ENCODE assay signal across 23 cellular contexts in the genomic region with DNA sequence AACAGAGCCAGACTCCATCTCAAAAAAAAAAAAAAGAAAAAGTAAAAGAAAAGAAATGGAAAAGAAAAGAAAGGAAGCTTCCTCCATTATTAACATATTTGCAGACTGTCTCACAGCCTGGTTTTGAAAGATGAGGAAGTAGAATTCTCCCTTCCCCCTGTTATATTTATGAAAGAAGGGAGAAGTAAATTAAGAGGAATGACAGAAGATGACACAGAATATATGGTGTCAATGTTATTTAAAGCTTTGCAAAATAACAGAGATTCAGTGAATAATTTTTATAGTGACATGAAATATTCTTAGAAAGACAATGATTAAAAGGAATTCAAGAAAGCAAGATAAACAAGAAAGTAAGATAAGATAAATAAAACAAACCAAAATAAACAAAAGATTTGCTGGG.
"Had no signal": no experiment of that assay in that cellular context is flagged by ENCODE, and none has a peak within 500 bp of the region (broad histone marks: within the 10 kb centered on the region; RNA-seq: fewer than 3 reads in every experiment).

No MANE protein-coding gene starts in this region.

- DNase-seq: activated CD4-positive, alpha-beta T cell treated with anti-CD3 and anti-CD28 coated beads, Interleukin-2, amount 10 ng/mL, durations not matched to agents 7 days and 5 days; activated CD4-positive, CD25-positive, alpha-beta regulatory T cell treated with anti-CD3 and anti-CD28 coated beads, Interleukin-2, amount 50 U/mL, for 72 hours; activated CD8-positive, alpha-beta T cell treated with anti-CD3 and anti-CD28 coated beads, Interleukin-2, amount 10 ng/mL, durations not matched to agents 7 days and 5 days; activated gamma-delta T cell; activated naive CD4-positive, alpha-beta T cell treated with anti-CD3 and anti-CD28 coated beads, Interleukin-2, amount 50 U/mL, for 16 hours; activated naive CD8-positive, alpha-beta T cell treated with anti-CD3 and anti-CD28 coated beads, Interleukin-2, amount 50 U/mL, for 24 hours; cortex of kidney; endodermal cell; esophagus squamous epithelium; gastrocnemius medialis; hippocampal formation; kidney glomerular epithelial cell; left lung; mammary epithelial cell; natural killer cell; retina; sigmoid colon; stimulated activated CD4-positive, alpha-beta T cell treated with anti-CD3 and anti-CD28 coated beads, Interleukin-15, amount 100 ng/mL, for 24 hours; stimulated activated CD8-positive, alpha-beta memory T cell treated with anti-CD3 and anti-CD28 coated beads, Interleukin-4, amount 100 ng/mL, for 48 hours; stimulated activated naive B cell treated with anti-CD40 and anti-IgM and Interleukin-4, amounts not matched to agents 10 μg/mL and 1 μg/mL and 100 μg/mL, for 72 hours; WERI-Rb-1 had no signal

- H3K4me3 ChIP-seq: esophagus squamous epithelium, gastrocnemius medialis, left lung, sigmoid colon, smooth muscle cell, vagina had no signal

- H3K9me3 ChIP-seq: esophagus squamous epithelium, gastrocnemius medialis, left lung, sigmoid colon, vagina had no signal

- H3K27me3 ChIP-seq: esophagus squamous epithelium, gastrocnemius medialis, left lung, sigmoid colon, vagina had no signal

- H3K36me3 ChIP-seq: esophagus squamous epithelium, gastrocnemius medialis, left lung, sigmoid colon, vagina, WERI-Rb-1 had no signal

- H3K27ac ChIP-seq: esophagus squamous epithelium, gastrocnemius medialis, left lung, sigmoid colon, vagina, WERI-Rb-1 had no signal

- ATAC-seq: activated CD8-positive, alpha-beta T cell treated with anti-CD3 and anti-CD28 coated beads, Interleukin-2, amount 10 ng/mL, durations not matched to agents 7 days and 5 days; activated naive CD8-positive, alpha-beta T cell treated with anti-CD3 and anti-CD28 coated beads, Interleukin-2, amount 50 U/mL, for 24 hours; gastrocnemius medialis; left lung; natural killer cell; stimulated activated naive B cell treated with anti-CD40 and anti-IgM and Interleukin-4, amounts not matched to agents 10 μg/mL and 1 μg/mL and 100 μg/mL, for 72 hours had no signal

- H3K4me1 ChIP-seq: gastrocnemius medialis, left lung, sigmoid colon, vagina had no signal
